Comparison of ENCODE assay signal across 9 cellular contexts in the genomic region with DNA sequence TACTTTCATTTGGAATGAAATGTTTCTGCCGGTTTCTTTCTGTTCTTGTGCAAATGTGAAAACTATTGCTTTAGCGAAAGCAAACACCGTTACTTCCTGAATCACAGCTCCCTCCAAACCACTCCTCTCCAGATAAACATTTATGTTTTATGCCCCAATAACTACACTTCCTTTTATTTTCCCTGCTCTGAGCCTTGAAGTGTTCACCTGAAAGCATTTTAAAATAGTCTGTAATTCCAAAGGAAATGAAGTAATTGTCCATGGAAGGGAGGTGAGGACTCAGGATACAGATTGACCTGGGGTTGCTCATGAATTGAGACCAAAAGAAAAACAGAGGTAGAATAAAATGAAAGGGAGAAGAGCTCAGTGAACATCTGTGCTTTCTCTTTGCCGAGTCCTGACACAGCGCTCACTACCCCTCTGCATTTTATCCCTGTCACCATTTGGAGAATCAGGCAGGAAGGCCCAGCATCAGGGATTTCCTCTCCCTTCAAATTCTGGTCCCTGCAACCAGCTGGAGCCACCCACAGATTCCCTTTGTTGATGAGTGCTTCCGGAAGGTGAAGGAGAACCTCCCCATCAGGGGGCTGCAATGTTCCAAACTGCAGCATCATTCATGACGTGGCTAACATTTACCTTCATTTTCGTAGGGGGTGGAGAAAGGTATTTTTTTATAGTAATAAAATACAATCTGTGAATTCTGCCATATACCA.
A peak's percentile ranks its signal among the peaks of the same experiment; 100 is the strongest.
DNase-seq lines count a peak whose midpoint lies in the region; ATAC-seq and TF ChIP-seq lines count a peak whose summit lies in the region.
"Had no signal": no experiment of that assay in that cellular context is flagged by ENCODE, and none has a peak within 500 bp of the region (broad histone marks: within the 10 kb centered on the region; RNA-seq: fewer than 3 reads in every experiment).

No MANE protein-coding gene starts in this region.

- DNase-seq in DMS153 (lab: John Stamatoyannopoulos, UW) (peak; percentile 68), NCI-H146 (lab: John Stamatoyannopoulos, UW) (peak; percentile 93), colonic mucosa (no peak), neural progenitor cell (ENCODE audit: low spot score) (peak; percentile 6), body of pancreas (no peak), GM10248 (ENCODE audit: extremely low spot score) (no peak), NCI-H2029 (lab: John Stamatoyannopoulos, UW) (no peak)

- no peaks in the 10 kb centered on the region for H3K9me3 Mint-ChIP-seq in neural progenitor cell

- no peaks in the 10 kb centered on the region for H3K27me3 Mint-ChIP-seq in neural progenitor cell (ENCODE audit: insufficient read depth, low read depth)

- H3K9ac ChIP-seq in colonic mucosa (ENCODE audit: low read depth in 2 of 2, low read length in 2 of 2), result no peak overlapping the region
- H3K9ac ChIP-seq in neural progenitor cell, result no peak overlapping the region
- H3K9ac ChIP-seq: parathyroid adenoma had no signal

- no peaks in the 10 kb centered on the region for H3K36me3 Mint-ChIP-seq in neural progenitor cell

- ATAC-seq in body of pancreas (no peak), GM18520 (IDR thresholded peaks at IDR 0.05; ENCODE audit: unreplicated experiment) (no peak)

- no peak for TF ChIP-seq CTCF in colonic mucosa (IDR thresholded peaks at IDR 0.05)
- TF ChIP-seq CTCF in neural progenitor cell (IDR thresholded peaks at IDR 0.05), result no peak
- TF ChIP-seq CTCF in body of pancreas (IDR thresholded peaks at IDR 0.05), result no peak
- TF ChIP-seq CTCF in GM10248 (IDR thresholded peaks at IDR 0.05; ENCODE audit: control extremely low read depth, extremely low read depth, low read depth, missing control alignments), result no peak

- H2AFZ ChIP-seq in neural progenitor cell (replicated peaks), result no peak overlapping the region
- H2AFZ ChIP-seq: parathyroid adenoma had no signal

- H3F3A ChIP-seq in neural progenitor cell (ENCODE audit: low read depth), result no peaks in the 10 kb centered on the region

- peak overlapping the region; percentile 58 for H3K27ac ChIP-seq in colonic mucosa
- H3K27ac ChIP-seq in neural progenitor cell, result no peak overlapping the region
- no peak overlapping the region for H3K27ac ChIP-seq in body of pancreas
- H3K27ac ChIP-seq: parathyroid adenoma had no signal

- no peaks in the 10 kb centered on the region for H4K20me1 ChIP-seq in neural progenitor cell (ENCODE audit: low read depth)

- H3K27ac Mint-ChIP-seq in neural progenitor cell, result no peak overlapping the region

- H3K36me3 ChIP-seq in colonic mucosa (no peaks in the 10 kb centered on the region), neural progenitor cell (no peaks in the 10 kb centered on the region), body of pancreas (replicated peaks in 1 of 2; ENCODE audit: insufficient read depth in 1 of 2, low read depth in 2 of 2) (no peaks in the 10 kb centered on the region)

- no peaks in the 10 kb centered on the region for H3K79me2 ChIP-seq in neural progenitor cell (ENCODE audit: low read depth)
- H3K79me2 ChIP-seq: parathyroid adenoma had no signal

- peaks cover 17% of the 10 kb centered on the region for H3K4me1 Mint-ChIP-seq in neural progenitor cell

- H3K27me3 ChIP-seq in colonic mucosa, result no peaks in the 10 kb centered on the region
- no peaks in the 10 kb centered on the region for H3K27me3 ChIP-seq in neural progenitor cell
- H3K27me3 ChIP-seq in body of pancreas, result no peaks in the 10 kb centered on the region

- no peak overlapping the region for H3K4me3 Mint-ChIP-seq in neural progenitor cell

- TF ChIP-seq POLR2A in body of pancreas (IDR thresholded peaks at IDR 0.05), result no peak

- H3K9me3 ChIP-seq in colonic mucosa, result no peaks in the 10 kb centered on the region
- H3K9me3 ChIP-seq in neural progenitor cell (ENCODE audit: low read depth), result no peaks in the 10 kb centered on the region
- H3K9me3 ChIP-seq in body of pancreas, result no peaks in the 10 kb centered on the region

- CTCF ChIA-PET in GM10248 (lab: Yijun Ruan, JAX), result interaction anchor here (1.1 to 1.4 kb wide), 3 partner anchors 8 to 15 kb away, joined by 3 read pairs; no protein-coding TSS in a partner anchor

- 35 to 41% methylated on average over 8 of the region's 8 CpGs for WGBS in body of pancreas, 2 donors

- no peak overlapping the region for H3K4me3 ChIP-seq in colonic mucosa
- H3K4me3 ChIP-seq in neural progenitor cell, result no peak overlapping the region
- H3K4me3 ChIP-seq in body of pancreas, result no peak overlapping the region

- H3K4me1 ChIP-seq in colonic mucosa (no peaks in the 10 kb centered on the region), neural progenitor cell (no peaks in the 10 kb centered on the region), body of pancreas (no peaks in the 10 kb centered on the region)
- H3K4me1 ChIP-seq: parathyroid adenoma had no signal

- no peak overlapping the region for H3K4me2 ChIP-seq in neural progenitor cell

- POLR2A ChIA-PET in GM10248 (lab: Yijun Ruan, JAX), result no interaction called here

- intact Hi-C loops in colonic mucosa (cut with DNase I) (no loop called here), body of pancreas (cut with DNase I) (no loop called here)

Comparison
In these comparisons a context has a peak if more than half of its experiments do, and no peak if none do; other contexts are left out.
1. DNase-seq: peak in DMS153 (single experiment), NCI-H146 (single experiment) and neural progenitor cell (single experiment); none in colonic mucosa (single experiment), body of pancreas (0 of 4), GM10248 (single experiment) and NCI-H2029 (single experiment).